8 cellular contexts compared by ENCODE assay signal in genomic region chr15:90648137-90649070, GRCh38.
A peak's percentile ranks its signal among the peaks of the same experiment; 100 is the strongest.
DNase-seq lines count a peak whose midpoint lies in the region; ATAC-seq and TF ChIP-seq lines count a peak whose summit lies in the region.

No MANE protein-coding gene starts in this region.

- H3K27me3 ChIP-seq in upper lobe of right lung, result no peaks in the 10 kb centered on the region

- H3K4me1 ChIP-seq in upper lobe of right lung, result peaks cover 17% of the 10 kb centered on the region

- DNase-seq in C1 segment of cervical spinal cord (lab: John Stamatoyannopoulos, UW), result peak in 9 of 14 donors; percentile 5 to 37 (median 9)
- peak; percentile 54 for DNase-seq in GM19238 (ENCODE audit: insufficient read length, low spot score)
- peak; percentile 86 for DNase-seq in HuH-7.5 (ENCODE audit: low spot score)
- DNase-seq in RPMI8226, result peak; percentile 77
- DNase-seq in activated effector memory CD4-positive, alpha-beta T cell treated with Interleukin-2 at 50 U/mL for 16 hours, result peak; percentile 41
- peak; percentile 99 for DNase-seq in foreskin melanocyte
- DNase-seq in nucleus accumbens (lab: John Stamatoyannopoulos, UW), result peak in 32 of 56 donors; percentile 7 to 77 (median 28)
- DNase-seq in upper lobe of right lung, result peak; percentile 75

- peak overlapping the region; percentile 66 for H3K27ac ChIP-seq in upper lobe of right lung

- peaks cover 11% of the 10 kb centered on the region for H3K36me3 ChIP-seq in upper lobe of right lung

- intact Hi-C loops in upper lobe of right lung (cut with DNase I), result loop anchor here (5.0 kb wide), 1 partner anchor 239 kb away; no protein-coding TSS in a partner anchor

- no peaks in the 10 kb centered on the region for H3K9me3 ChIP-seq in upper lobe of right lung

- peak; percentile 88 for TF ChIP-seq CTCF in upper lobe of right lung (IDR thresholded peaks at IDR 0.05)

- peak overlapping the region; percentile 9 for H3K4me3 ChIP-seq in upper lobe of right lung

- peak; percentile 85 for ATAC-seq in upper lobe of right lung

Comparison
In these comparisons a context has a peak if more than half of its experiments do, and no peak if none do; other contexts are left out.
1. Peak in every context shown above with its lines: DNase-seq, ATAC-seq, H3K4me3 ChIP-seq and H3K27ac ChIP-seq.
2. DNase-seq: peak in every context shown above with its lines; median percentile 99 in foreskin melanocyte; 86 in HuH-7.5; 77 in RPMI8226; 75 in upper lobe of right lung; 54 in GM19238; 41 in activated effector memory CD4-positive, alpha-beta T cell treated with Interleukin-2 at 50 U/mL for 16 hours; 28 in nucleus accumbens; 9 in C1 segment of cervical spinal cord.